Comparison of ENCODE assay signal across 20 cellular contexts in genomic region chr10:110619514-110619913, GRCh38. TPM values are rescaled to one million over a fixed set of nuclear protein-coding genes. Genes with fewer than 3 reads are reported as not detected.
DNase-seq lines count a peak whose midpoint lies in the region; ATAC-seq, FAIRE-seq and TF ChIP-seq lines count a peak whose summit lies in the region.
"Had no signal": no experiment of that assay in that cellular context is flagged by ENCODE, and none has a peak within 500 bp of the region (broad histone marks: within the 10 kb centered on the region; RNA-seq: fewer than 3 reads in every experiment).

No MANE protein-coding gene starts in this region.

- no peaks in the 10 kb centered on the region for H4K20me1 ChIP-seq in K562 (replicated peaks; ENCODE audit: control insufficient read depth, insufficient read depth, low read length)
- H4K20me1 ChIP-seq: BLaER1 had no signal

- H3K27ac ChIP-seq in HEK293 (ENCODE audit: extremely low read depth, low read depth, low read length) (peak overlapping the region; percentile 34; the same call in 1 of the 2 replicates), K562 (ENCODE audit: extremely low read depth, low read depth, low read length) (no peak overlapping the region)
- H3K27ac ChIP-seq: BLaER1, HL-60 had no signal

- H3K27me3 Mint-ChIP-seq in chondrocyte (ENCODE audit: low read depth) (peaks cover 4% of the 10 kb centered on the region), Calu3 (ENCODE audit: unreplicated experiment) (no peaks in the 10 kb centered on the region)

- H3K4me1 Mint-ChIP-seq in chondrocyte (ENCODE audit: low read depth), result peaks cover 10% of the 10 kb centered on the region
- no peaks in the 10 kb centered on the region for H3K4me1 Mint-ChIP-seq in Calu3 (ENCODE audit: low read depth, unreplicated experiment)

- peak; percentile 41 for DNase-seq in NCI-H82 (lab: John Stamatoyannopoulos, UW)
- no peak for DNase-seq in NCI-H82 treated with DMSO at 0.1 percent for 48 hours (lab: John Stamatoyannopoulos, UW; ENCODE audit: unreplicated experiment)
- peak; percentile 45 for DNase-seq in NCI-H345 (lab: John Stamatoyannopoulos, UW)
- no peak for DNase-seq in K562 (ENCODE audit: extremely low read depth in 1 of 4, low spot score in 3 of 4)
- no peak for DNase-seq in chondrocyte (ENCODE audit: low spot score)
- no peak for DNase-seq in Calu3
- DNase-seq: 8988T; AML-193; CD8-positive, alpha-beta memory T cell; DMS153; DMS79 treated with DMSO at 0.1 percent for 48 hours; EL; HCEC 1CT had no signal

- H3K36me3 ChIP-seq in HEK293 (ENCODE audit: control insufficient read depth in 2 of 2, insufficient read depth in 1 of 2, low read length in 2 of 2) (no peaks in the 10 kb centered on the region), K562 (ENCODE audit: control insufficient read depth, insufficient read depth, low read length) (no peaks in the 10 kb centered on the region)
- H3K36me3 ChIP-seq: BLaER1 had no signal

- intact Hi-C loops in K562 (cut with micrococcal nuclease) (loop anchor here (10.0 kb wide), 2 partner anchors 255 to 1515 kb away; partner anchors contain the start of gene PDCD4), Calu3 (cut with micrococcal nuclease; ENCODE audit: unreplicated experiment) (no loop called here)

- no peak for TF ChIP-seq POLR2A in K562 (conservative IDR thresholded peaks at IDR 0.05)

- no TSS peak for BruUV-seq in K562 (replicated peaks; lab: Mats Ljungman, UMichigan)
- no TSS peak for BruUV-seq in Calu3 (replicated peaks; lab: Mats Ljungman, UMichigan)

- no peak for TF ChIP-seq RAD21 in K562 (CRISPR knock-in tag; conservative IDR thresholded peaks at IDR 0.05 in 1 of 2, IDR thresholded peaks at IDR 0.05 in 1 of 2)

- TF ChIP-seq EP300 in K562 (IDR thresholded peaks at IDR 0.05; ENCODE audit: low read length), result no peak

- H3K9me1 ChIP-seq in K562 (ENCODE audit: control insufficient read depth, insufficient read depth, low read length), result no peaks in the 10 kb centered on the region

- H3K4me1 ChIP-seq in HEK293 (ENCODE audit: control insufficient read depth, insufficient read depth, low read length) (peaks cover 17% of the 10 kb centered on the region), K562 (replicated peaks in 1 of 2; ENCODE audit: control insufficient read depth in 2 of 2, insufficient read depth in 2 of 2, low read length in 2 of 2) (peaks cover 12 to 14% of the 10 kb centered on the region in 2 experiments; a peak in 4 of 5 replicates)
- H3K4me1 ChIP-seq: BLaER1 had no signal

- FAIRE-seq in K562 (lab: Jason Lieb, UNC), result no peak
- FAIRE-seq: D721Med, G401.6, GM12892 had no signal

- no peak overlapping the region for H3K4me3 ChIP-seq in HEK293 (ENCODE audit: low read depth, low read length)
- no peak overlapping the region for H3K4me3 ChIP-seq in K562
- H3K4me3 ChIP-seq: BLaER1 had no signal

- H2AFZ ChIP-seq in K562 (ENCODE audit: low read depth, low read length), result no peak overlapping the region

- no peak overlapping the region for H3K4me2 ChIP-seq in K562 (ENCODE audit: insufficient read depth, low read length)
- H3K4me2 ChIP-seq: BLaER1 had no signal

- POLR2A ChIA-PET in HEK293 (lab: Yijun Ruan, JAX), result interaction anchor here (0.6 to 1.4 kb wide), 2 partner anchors 18 to 408 kb away, joined by 4 to 6 read pairs; no protein-coding TSS in a partner anchor
- POLR2A ChIA-PET in K562 (lab: Yijun Ruan, JAX), result interaction anchor here (0.6 to 0.7 kb wide), 2 partner anchors 18 to 332 kb away, joined by 3 read pairs; no protein-coding TSS in a partner anchor

- no peak overlapping the region; a peak in 1 of 4 replicates for H3K9ac ChIP-seq in K562 (ENCODE audit: insufficient read depth in 1 of 2, low read depth in 2 of 2, low read length in 2 of 2)
- H3K9ac ChIP-seq: BLaER1 had no signal

- H3K79me2 ChIP-seq in K562 (ENCODE audit: control insufficient read depth, insufficient read depth, low read length), result no peaks in the 10 kb centered on the region

- no peaks in the 10 kb centered on the region for H3K27me3 ChIP-seq in K562 (ENCODE audit: control insufficient read depth in 2 of 2, insufficient read depth in 2 of 2, low read length in 2 of 2)
- H3K27me3 ChIP-seq: BLaER1 had no signal

- CTCF ChIA-PET in HEK293 (lab: Yijun Ruan, JAX), result interaction anchor here (1.4 to 4.5 kb wide), 3 partner anchors 9 to 56 kb away, joined by 3 to 30 read pairs (median 9); no protein-coding TSS in a partner anchor
- CTCF ChIA-PET in K562 (lab: Yijun Ruan, JAX; ENCODE audit: low intra/inter-chr PET ratio), result no interaction called here
- CTCF ChIA-PET in Calu3 (lab: Charles Lee), result interaction anchor here (0.6 kb wide), 1 partner anchor 53 kb away, joined by 3 read pairs; no protein-coding TSS in a partner anchor

- TF ChIP-seq CTCF in HEK293 (tag by site-specific recombination; IDR thresholded peaks at IDR 0.05) (no peak), K562 (IDR thresholded peaks at IDR 0.05 in 2 of 3, conservative IDR thresholded peaks at IDR 0.05 in 1 of 3; ENCODE audit: insufficient read depth in 2 of 3, low read depth in 1 of 3, low read length in 3 of 3) (no peak), chondrocyte (IDR thresholded peaks at IDR 0.05) (no peak), Calu3 (IDR thresholded peaks at IDR 0.05; ENCODE audit: unreplicated experiment) (no peak)

- ATAC-seq in K562 (no peak), HG02588 (IDR thresholded peaks at IDR 0.05; ENCODE audit: unreplicated experiment) (no peak)

- in situ Hi-C loops in K562 (cut with MboI), result loop anchor here (10.0 to 25.0 kb wide), 2 partner anchors 55 to 268 kb away; no protein-coding TSS in a partner anchor

- H3K9me3 ChIP-seq in HEK293 (ENCODE audit: control insufficient read depth, insufficient read depth, low read depth, low read length) (no peaks in the 10 kb centered on the region), K562 (replicated peaks; ENCODE audit: control insufficient read depth, insufficient read depth, low read depth, low read length) (no peaks in the 10 kb centered on the region)
- H3K9me3 ChIP-seq: BLaER1 had no signal

- H3K27ac Mint-ChIP-seq in chondrocyte (ENCODE audit: unreplicated experiment) (no peak overlapping the region), Calu3 (ENCODE audit: unreplicated experiment) (no peak overlapping the region)

- H3K9me3 Mint-ChIP-seq in chondrocyte (ENCODE audit: low read depth) (peaks cover 2% of the 10 kb centered on the region), Calu3 (ENCODE audit: low read depth, unreplicated experiment) (no peaks in the 10 kb centered on the region)

- H3K36me3 Mint-ChIP-seq in chondrocyte (ENCODE audit: low read depth), result no peaks in the 10 kb centered on the region
- no peaks in the 10 kb centered on the region for H3K36me3 Mint-ChIP-seq in Calu3 (ENCODE audit: insufficient read depth, unreplicated experiment)
- H3K36me3 Mint-ChIP-seq: CD8-positive, alpha-beta memory T cell had no signal

- H3K4me3 Mint-ChIP-seq in chondrocyte (ENCODE audit: unreplicated experiment), result no peak overlapping the region
- no peak overlapping the region for H3K4me3 Mint-ChIP-seq in Calu3 (ENCODE audit: low read depth, unreplicated experiment)
- H3K4me3 Mint-ChIP-seq: CD8-positive, alpha-beta memory T cell had no signal

TF ChIP-seq in HEK293, 187 proteins besides CTCF, POLR2A, EP300 and RAD21 (continues in another document):
- TF ChIP-seq ZNF558 (tag by site-specific recombination; IDR thresholded peaks at IDR 0.05), result no peak

TF ChIP-seq in K562, 482 proteins besides CTCF, POLR2A, EP300 and RAD21 (continues in another document):
- TF ChIP-seq NFIC (IDR thresholded peaks at IDR 0.05), result peak; percentile 89
- TF ChIP-seq SMARCA4 (IDR thresholded peaks at IDR 0.05), result no peak
- no peak for TF ChIP-seq RUNX1 (IDR thresholded peaks at IDR 0.05; ENCODE audit: low read depth)

RNA-seq across cellular contexts. Expression of gene RBM20, which starts 24.6 kb away (rescaled TPM):
- 20.1 and 23.9 TPM in 2 replicates for total RNA-seq in K562 (2011; cell fraction: chromatin; rRNA removed; ENCODE audit: low replicate concordance)
- 9.9 and 13.2 TPM in 2 replicates for total RNA-seq in K562 (2011; cell fraction: nucleolus; rRNA removed)
- 17.7 and 34.0 TPM in 2 replicates for total RNA-seq in K562 (2011; cell fraction: nucleoplasm; rRNA removed)
- total RNA-seq in K562 (2014; rRNA removed) (2.7 and 3.0 TPM in 2 replicates), K562 (2014; rRNA removed; fragmentation: Illumina TruSeq; extraction: Trizol) (3.2 TPM in 2 replicates), K562 (2015; rRNA removed; fragmentation: Illumina TruSeq; extraction: Trizol) (3.2 and 3.4 TPM in 2 replicates), K562 (2021) (4.6 and 5.7 TPM in 2 replicates), chondrocyte (1.4 to 3.8 TPM (median 3.6 TPM) in 3 replicates), Calu3 (2022) (0.07 TPM in 1 of 2 replicates, not detected in the other)
- polyA plus RNA-seq in K562 (2011; rRNA removed) (2.6 and 3.1 TPM in 2 replicates), K562 (2014; fragmentation: Illumina TruSeq; extraction: Trizol) (4.6 and 4.8 TPM in 2 replicates), K562 (2014; fragmentation: Nextera tagmentation; extraction: Ambion mirVana) (under 1 TPM; 0.63 to 0.68 TPM), K562 (2014; rRNA removed) (3.7 and 4.7 TPM in 2 replicates)
- polyA plus RNA-seq in K562 (2011; cell fraction: cytosol; rRNA removed), result 1.3 and 1.9 TPM in 2 replicates
- polyA plus RNA-seq in K562 (2011; cell fraction: nucleus; rRNA removed), result 9.8 and 13.1 TPM in 2 replicates
- polyA plus RNA-seq in K562 (2012), result 2.8 and 4.2 TPM in 2 replicates
- 3.5 and 4.8 TPM in 2 replicates for polyA minus RNA-seq in K562 (2011; rRNA and poly(A)+ RNA removed)
- polyA minus RNA-seq in K562 (2011; cell fraction: cytosol; rRNA and poly(A)+ RNA removed), result 2.2 and 3.1 TPM in 2 replicates
- polyA minus RNA-seq in K562 (2011; cell fraction: nucleus; rRNA and poly(A)+ RNA removed), result 6.5 and 9.7 TPM in 2 replicates
- polyA plus RNA-seq: CD8-positive, alpha-beta memory T cell had no signal

RNA-seq across cellular contexts. Expression of gene SMC3, which starts 52.0 kb away (rescaled TPM):
- 3.4 and 23.8 TPM in 2 replicates for total RNA-seq in K562 (2011; cell fraction: chromatin; rRNA removed; ENCODE audit: low replicate concordance)
- total RNA-seq in K562 (2011; cell fraction: nucleolus; rRNA removed), result 2.0 and 2.6 TPM in 2 replicates
- 6.0 and 6.1 TPM in 2 replicates for total RNA-seq in K562 (2011; cell fraction: nucleoplasm; rRNA removed)
- total RNA-seq in K562 (2014; rRNA removed) (25.7 and 32.0 TPM in 2 replicates), K562 (2014; rRNA removed; fragmentation: Illumina TruSeq; extraction: Trizol) (60.9 and 72.4 TPM in 2 replicates), K562 (2015; rRNA removed; fragmentation: Illumina TruSeq; extraction: Trizol) (57.2 and 61.5 TPM in 2 replicates), K562 (2021) (35.1 and 42.0 TPM in 2 replicates), chondrocyte (28.2 to 32.7 TPM (median 29.3 TPM) in 3 replicates), Calu3 (2022) (26.3 and 31.3 TPM in 2 replicates)
- polyA plus RNA-seq in K562 (2011; rRNA removed) (16.2 and 21.4 TPM in 2 replicates), K562 (2014; fragmentation: Illumina TruSeq; extraction: Trizol) (52.7 and 62.6 TPM in 2 replicates), K562 (2014; fragmentation: Nextera tagmentation; extraction: Ambion mirVana) (10 to 100 TPM; 21.3 to 24.5 TPM), K562 (2014; rRNA removed) (31.6 and 39.3 TPM in 2 replicates)
- polyA plus RNA-seq in K562 (2011; cell fraction: cytosol; rRNA removed), result 2.8 and 6.6 TPM in 2 replicates
- polyA plus RNA-seq in K562 (2011; cell fraction: nucleus; rRNA removed), result 5.5 and 7.9 TPM in 2 replicates
- polyA plus RNA-seq in K562 (2012), result 31.6 and 34.7 TPM in 2 replicates
- 25.1 and 30.5 TPM in 2 replicates for polyA minus RNA-seq in K562 (2011; rRNA and poly(A)+ RNA removed)
- polyA minus RNA-seq in K562 (2011; cell fraction: cytosol; rRNA and poly(A)+ RNA removed), result 13.5 and 14.9 TPM in 2 replicates
- 4.4 and 10.4 TPM in 2 replicates for polyA minus RNA-seq in K562 (2011; cell fraction: nucleus; rRNA and poly(A)+ RNA removed)

Comparison
In these comparisons a context has a peak if more than half of its experiments do, and no peak if none do; other contexts are left out.
1. DNase-seq: peak in NCI-H82 (single experiment) and NCI-H345 (single experiment); none in NCI-H82 treated with DMSO at 0.1 percent for 48 hours (single experiment), K562 (0 of 4), chondrocyte (single experiment) and Calu3 (single experiment).